Comparison of ENCODE assay signal across 33 cellular contexts in the genomic region with DNA sequence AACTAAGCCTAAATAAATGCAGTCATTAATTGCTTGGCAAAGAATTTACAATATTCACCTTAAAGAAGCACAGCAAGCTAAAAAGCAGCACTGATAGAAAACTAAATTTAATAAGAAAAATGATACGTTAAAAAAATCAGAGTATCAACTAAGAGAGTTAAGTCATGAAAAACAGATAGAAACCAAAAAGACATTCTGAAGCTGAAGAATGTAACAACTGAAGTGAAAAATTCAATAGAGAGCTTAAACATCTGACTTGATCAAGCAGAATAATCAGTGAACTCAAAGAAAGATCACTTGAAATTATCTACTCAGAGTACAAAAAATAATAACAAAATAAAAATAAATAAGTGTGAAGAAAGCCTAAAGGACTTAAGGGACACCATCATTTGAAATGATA.
"Had no signal": no experiment of that assay in that cellular context is flagged by ENCODE, and none has a peak within 500 bp of the region (broad histone marks: within the 10 kb centered on the region; RNA-seq: fewer than 3 reads in every experiment).

No MANE protein-coding gene starts in this region.

- H3K4me1 ChIP-seq: adrenal gland, ascending aorta, body of pancreas, breast epithelium had no signal

- H3K4me3 ChIP-seq: adrenal gland, ascending aorta, body of pancreas, breast epithelium, cardiac muscle cell had no signal

- H3K27me3 ChIP-seq: adrenal gland, ascending aorta, body of pancreas, brain microvascular endothelial cell, breast epithelium, cardiac muscle cell had no signal

- H3K27ac ChIP-seq: adrenal gland, ascending aorta, body of pancreas, brain microvascular endothelial cell, breast epithelium, cardiac muscle cell had no signal

- ATAC-seq: activated naive CD4-positive, alpha-beta T cell treated with anti-CD3 and anti-CD28 coated beads, Interleukin-2, amount 50 U/mL, for 72 hours; activated naive CD8-positive, alpha-beta T cell treated with anti-CD3 and anti-CD28 coated beads, Interleukin-2, amount 50 U/mL, for 24 hours; activated T-cell treated with anti-CD3 and anti-CD28 coated beads, Interleukin-2, amount 50 U/mL, for 4 hours; activated T-cell treated with anti-CD3 and anti-CD28 coated beads, Interleukin-2, amount 50 U/mL, for 72 hours; activated T-helper 17 cell treated with anti-CD3 and anti-CD28 coated beads, Interleukin-2, amount 50 U/mL, for 72 hours; body of pancreas had no signal

- H3K9me3 ChIP-seq: adrenal gland, body of pancreas had no signal

- FAIRE-seq: astrocyte had no signal

- H3K36me3 ChIP-seq: adrenal gland, ascending aorta, brain microvascular endothelial cell, breast epithelium, cardiac muscle cell had no signal

- DNase-seq: activated effector memory CD4-positive, alpha-beta T cell treated with anti-CD3 and anti-CD28 coated beads, Interleukin-2, amount 50 U/mL, for 16 hours; activated effector memory CD4-positive, alpha-beta T cell treated with Interleukin-2 at 50 U/mL for 16 hours; activated gamma-delta T cell; activated gamma-delta T cell treated with Interleukin-2 at 50 U/mL for 16 hours; activated naive CD4-positive, alpha-beta T cell; activated naive CD4-positive, alpha-beta T cell treated with anti-CD3 and anti-CD28 coated beads for 36 hours; activated naive CD4-positive, alpha-beta T cell treated with anti-CD3 and anti-CD28 coated beads, Interleukin-2, amount 10 ng/mL, durations not matched to agents 7 days and 5 days; activated naive CD4-positive, alpha-beta T cell treated with anti-CD3 and anti-CD28 coated beads, Interleukin-2, amount 50 U/mL, for 16 hours; activated naive CD4-positive, alpha-beta T cell treated with Interleukin-2 at 50 U/mL for 16 hours; activated naive CD8-positive, alpha-beta T cell treated with anti-CD3 and anti-CD28 coated beads for 36 hours; activated naive CD8-positive, alpha-beta T cell treated with anti-CD3 and anti-CD28 coated beads, Interleukin-2, amount 10 ng/mL, durations not matched to agents 7 days and 5 days; activated naive CD8-positive, alpha-beta T cell treated with anti-CD3 and anti-CD28 coated beads, Interleukin-2, amount 50 U/mL, for 24 hours; activated T-cell treated with anti-CD3 and anti-CD28 coated beads, Interleukin-2, amount 50 U/mL, for 1 hour; activated T-cell treated with anti-CD3 and anti-CD28 coated beads, Interleukin-2, amount 50 U/mL, for 24 hours; activated T-cell treated with anti-CD3 and anti-CD28 coated beads, Interleukin-2, amount 50 U/mL, for 4 hours; activated T-cell treated with anti-CD3 and anti-CD28 coated beads, Interleukin-2, amount 50 U/mL, for 48 hours; activated T-cell treated with anti-CD3 and anti-CD28 coated beads, Interleukin-2, amount 50 U/mL, for 72 hours; adrenal gland; amniotic stem cell; amygdala; anterior cingulate cortex; aorta; body of pancreas; brain microvascular endothelial cell; caudate nucleus; central memory CD4-positive, alpha-beta T cell; cerebellar nuclear complex had no signal
